ENCODE assay signal across 11 cellular contexts in genomic region chr7:55508301-55509011, GRCh38.
DNase-seq lines count a peak whose midpoint lies in the region; ATAC-seq, FAIRE-seq and TF ChIP-seq lines count a peak whose summit lies in the region.
"Had no signal": no experiment of that assay in that cellular context is flagged by ENCODE, and none has a peak within 500 bp of the region (broad histone marks: within the 10 kb centered on the region; RNA-seq: fewer than 3 reads in every experiment).

No MANE protein-coding gene starts in this region.

- H3K4me2 ChIP-seq in OCI-LY1 (ENCODE audit: low read length), result no peak overlapping the region
- H3K4me2 ChIP-seq: smooth muscle cell had no signal

- H4K20me1 ChIP-seq in OCI-LY1 (ENCODE audit: insufficient read depth, low read length), result no peaks in the 10 kb centered on the region

- no peaks in the 10 kb centered on the region for H3K9me3 Mint-ChIP-seq in mesothelial cell of epicardium
- H3K9me3 Mint-ChIP-seq: T-helper 1 cell treated with Interleukin-12 subunit alpha and Interleukin-12 subunit beta and Interleukin-4 antibody, amounts not matched to agents 30 μg/mL and 1 μg/mL, for 36 hours had no signal

- peak overlapping the region; percentile 46 for H3K27ac ChIP-seq in OCI-LY1 (ENCODE audit: low read depth, low read length, poor library complexity, severe bottlenecking)
- H3K27ac ChIP-seq: tibial artery had no signal

- no peak for TF ChIP-seq CTCF in OCI-LY1 (IDR thresholded peaks at IDR 0.05; ENCODE audit: low read length)
- TF ChIP-seq CTCF in mesothelial cell of epicardium (IDR thresholded peaks at IDR 0.05; ENCODE audit: unreplicated experiment), result no peak

- H3K79me2 ChIP-seq in OCI-LY1 (ENCODE audit: insufficient read depth, low read length), result peaks cover 31% of the 10 kb centered on the region

- no peak overlapping the region for H3K4me3 Mint-ChIP-seq in mesothelial cell of epicardium
- H3K4me3 Mint-ChIP-seq: T-helper 1 cell treated with Interleukin-12 subunit alpha and Interleukin-12 subunit beta and Interleukin-4 antibody, amounts not matched to agents 30 μg/mL and 1 μg/mL, for 36 hours had no signal

- H3K27me3 Mint-ChIP-seq in mesothelial cell of epicardium (ENCODE audit: low read depth), result no peaks in the 10 kb centered on the region

- H3K36me3 ChIP-seq in OCI-LY1 (ENCODE audit: insufficient read depth, low read length), result peaks cover 50% of the 10 kb centered on the region; the same call in 1 of the 2 replicates

- ATAC-seq in HG02852 (IDR thresholded peaks at IDR 0.05; ENCODE audit: unreplicated experiment), result peak; percentile 69

- H3K4me1 ChIP-seq in OCI-LY1 (ENCODE audit: insufficient read depth, low read length, severe bottlenecking), result peaks cover 92% of the 10 kb centered on the region

- peak; percentile 50 for FAIRE-seq in GM12892 (lab: Jason Lieb, UNC)

- peaks cover 7% of the 10 kb centered on the region for H3K4me1 Mint-ChIP-seq in mesothelial cell of epicardium

- H3F3A ChIP-seq in OCI-LY1 (ENCODE audit: insufficient read depth, low read length), result no peaks in the 10 kb centered on the region

- H3K9me3 ChIP-seq in OCI-LY1 (ENCODE audit: low read length), result no peaks in the 10 kb centered on the region
- H3K9me3 ChIP-seq: tibial artery had no signal

- no peak overlapping the region for H2AFZ ChIP-seq in OCI-LY1 (ENCODE audit: low read length)

- no peak overlapping the region for H3K27ac Mint-ChIP-seq in mesothelial cell of epicardium
- H3K27ac Mint-ChIP-seq: T-helper 1 cell treated with Interleukin-12 subunit alpha and Interleukin-12 subunit beta and Interleukin-4 antibody, amounts not matched to agents 30 μg/mL and 1 μg/mL, for 36 hours had no signal

- no peaks in the 10 kb centered on the region for H3K36me3 Mint-ChIP-seq in mesothelial cell of epicardium

- no peak for DNase-seq in GM12892 (ENCODE audit: insufficient read length)
- no peak for DNase-seq in activated CD8-positive, alpha-beta memory T cell treated with anti-CD3 and anti-CD28 coated beads, Interleukin-2, amount 50 U/mL, for 48 hours
- no peak for DNase-seq in effector CD4-positive, alpha-beta T cell
- DNase-seq in NCI-H187 treated with DMSO at 0.1 percent for 48 hours (lab: John Stamatoyannopoulos, UW), result no peak
- DNase-seq in mesothelial cell of epicardium (ENCODE audit: low spot score in 2 of 2, unreplicated experiment in 2 of 2), result no peak

- TF ChIP-seq POLR2A in GM12892 (IDR thresholded peaks at IDR 0.05; ENCODE audit: low read depth, low read length) (no peak), GM19193 (IDR thresholded peaks at IDR 0.05; ENCODE audit: extremely low read depth, insufficient read depth, insufficient read length) (peak; percentile 3)

- H3K9me2 ChIP-seq in OCI-LY1 (ENCODE audit: low read depth, low read length), result no peaks in the 10 kb centered on the region

- no peaks in the 10 kb centered on the region for H3K27me3 ChIP-seq in OCI-LY1 (ENCODE audit: insufficient read depth, low read length)
- H3K27me3 ChIP-seq: tibial artery had no signal

- no peak overlapping the region for H3K4me3 ChIP-seq in OCI-LY1 (ENCODE audit: low read depth, low read length, poor library complexity, severe bottlenecking)
- H3K4me3 ChIP-seq: smooth muscle cell, tibial artery had no signal

- no peak overlapping the region for H3K9ac ChIP-seq in OCI-LY1 (ENCODE audit: low read length)
